Comparison of ENCODE assay signal across 9 cellular contexts in genomic region chrX:106177106-106177981, GRCh38. TPM values are rescaled to one million over a fixed set of nuclear protein-coding genes. Genes with fewer than 3 reads are reported as not detected.
DNase-seq lines count a peak whose midpoint lies in the region; ATAC-seq, FAIRE-seq and TF ChIP-seq lines count a peak whose summit lies in the region.
"Had no signal": no experiment of that assay in that cellular context is flagged by ENCODE, and none has a peak within 500 bp of the region (broad histone marks: within the 10 kb centered on the region; RNA-seq: fewer than 3 reads in every experiment).

No MANE protein-coding gene starts in this region.

- H3K27ac Mint-ChIP-seq in T-helper 17 cell, result no peak overlapping the region

- ATAC-seq in T-helper 17 cell, result no peak

- no peaks in the 10 kb centered on the region for H3K4me1 Mint-ChIP-seq in T-helper 17 cell

- peaks cover 0 to 73% (median 18%) of the 10 kb centered on the region in 45 donors for H3K27me3 ChIP-seq in dorsolateral prefrontal cortex
- H3K27me3 ChIP-seq in kidney epithelial cell (ENCODE audit: control insufficient read depth, insufficient read depth, low read length), result no peaks in the 10 kb centered on the region
- H3K27me3 ChIP-seq in subcutaneous abdominal adipose tissue (ENCODE audit: control insufficient read depth in 5 of 5, insufficient read depth in 4 of 5, low read length in 5 of 5), result peaks cover 0 to 14% (median 2%) of the 10 kb centered on the region in 5 donors

- TF ChIP-seq CTCF in dorsolateral prefrontal cortex (IDR thresholded peaks at IDR 0.05 in 54 of 56, conservative IDR thresholded peaks at IDR 0.05 in 2 of 56; ENCODE audit: low read depth in 1 of 56, partially characterized antibody in 56 of 56), result no peak
- TF ChIP-seq CTCF in kidney epithelial cell (IDR thresholded peaks at IDR 0.05; ENCODE audit: insufficient read depth, low read length, poor library complexity, severe bottlenecking), result no peak

- DNase-seq in NCI-H524 treated with DMSO at 0.1 percent for 48 hours (lab: John Stamatoyannopoulos, UW), result peak; percentile 19
- DNase-seq in dorsolateral prefrontal cortex, result peak; percentile 7 to 76 (median 64)
- DNase-seq in kidney epithelial cell (ENCODE audit: low read depth), result no peak
- no peak for DNase-seq in GM12891 (ENCODE audit: insufficient read length, low spot score)
- DNase-seq in T-helper 17 cell, result no peak
- no peak for DNase-seq in GM19239 (ENCODE audit: insufficient read length, low spot score)
- DNase-seq: activated naive CD4-positive, alpha-beta T cell treated with Interleukin-2 at 50 U/mL for 16 hours; T1000 had no signal

- H3K9me3 ChIP-seq in subcutaneous abdominal adipose tissue (ENCODE audit: control insufficient read depth in 5 of 5, low read length in 5 of 5) (peaks cover 0 to 3% (median 0%) of the 10 kb centered on the region in 5 donors), T-helper 17 cell (ENCODE audit: control insufficient read depth, low read length, poor library complexity, severe bottlenecking) (no peaks in the 10 kb centered on the region)

- peaks cover 5% of the 10 kb centered on the region for H3K27me3 Mint-ChIP-seq in T-helper 17 cell

- no peak for TF ChIP-seq POLR2A in GM12891 (IDR thresholded peaks at IDR 0.05; ENCODE audit: low read depth, low read length)

- H3K4me3 ChIP-seq in dorsolateral prefrontal cortex (peak overlapping the region in 58 of 59 donors; percentile 3 to 63 (median 44)), kidney epithelial cell (ENCODE audit: low read depth, low read length) (peak overlapping the region; percentile 21), subcutaneous abdominal adipose tissue (ENCODE audit: low read depth in 1 of 5, low read length in 5 of 5) (peak overlapping the region; percentile 15 to 52 (median 37))

- H3K36me3 ChIP-seq in kidney epithelial cell (ENCODE audit: control insufficient read depth, insufficient read depth, low read length) (no peaks in the 10 kb centered on the region), subcutaneous abdominal adipose tissue (ENCODE audit: control insufficient read depth in 5 of 5, insufficient read depth in 5 of 5, low read length in 5 of 5) (no peaks in the 10 kb centered on the region)

- H3K9ac ChIP-seq in subcutaneous abdominal adipose tissue (ENCODE audit: low read length in 5 of 5), result peak overlapping the region in 2 of 5 donors; percentile 16 to 21

- no peak for FAIRE-seq in GM12891 (lab: Jason Lieb, UNC)
- FAIRE-seq in GM19239 (lab: Jason Lieb, UNC), result no peak

- intact Hi-C loops in dorsolateral prefrontal cortex (cut with DNase I), result loop anchor here in 1 of 2 donors (10.0 kb wide), 1 partner anchor 217 kb away; no protein-coding TSS in a partner anchor

- peaks cover 2% of the 10 kb centered on the region for H3K36me3 Mint-ChIP-seq in T-helper 17 cell (ENCODE audit: low read depth)

- no peaks in the 10 kb centered on the region for H3K4me1 ChIP-seq in subcutaneous abdominal adipose tissue (ENCODE audit: control insufficient read depth in 5 of 5, insufficient read depth in 5 of 5, low read length in 5 of 5)

- no peak overlapping the region for H3K4me3 Mint-ChIP-seq in T-helper 17 cell

- H3K27ac ChIP-seq in dorsolateral prefrontal cortex (peak overlapping the region in 17 of 59 donors; percentile 12 to 58 (median 41)), subcutaneous abdominal adipose tissue (ENCODE audit: low read depth, low read length) (no peak overlapping the region)

TF ChIP-seq in GM12891, 5 proteins besides CTCF, POLR2A, EP300 and RAD21:
- TF ChIP-seq TAF1 (IDR thresholded peaks at IDR 0.05; ENCODE audit: low read depth, low read length) (no peak), PAX5 (IDR thresholded peaks at IDR 0.05; ENCODE audit: insufficient read depth, low read length, severe bottlenecking) (no peak), POLR2AphosphoS5 (IDR thresholded peaks at IDR 0.05; ENCODE audit: low read depth, low read length) (no peak), POU2F2 (IDR thresholded peaks at IDR 0.05; ENCODE audit: low read depth, low read length) (no peak), SPI1 (IDR thresholded peaks at IDR 0.05; ENCODE audit: low read depth, low read length) (no peak)
TF ChIP-seq in GM12891: peak in this region for 0.

RNA-seq across cellular contexts. Expression of gene PWWP3B, which starts 9.2 kb away (rescaled TPM):
- total RNA-seq in dorsolateral prefrontal cortex (10 to 100 TPM in 104 of 120 experiments, 1 to 10 TPM in 16; 3.7 to 32.8 (median 14.6) TPM), kidney epithelial cell (1.2 and 1.4 TPM in 2 replicates), T-helper 17 cell (not detected)
- polyA plus RNA-seq in GM12891 (2012; ENCODE audit: low read depth, missing spikeins), result not detected

Comparison
In these comparisons a context has a peak if more than half of its experiments do, and no peak if none do; other contexts are left out.
1. DNase-seq: peak in NCI-H524 treated with DMSO at 0.1 percent for 48 hours (single experiment) and dorsolateral prefrontal cortex (10 of 10); none in kidney epithelial cell (single experiment), GM12891 (single experiment), T-helper 17 cell (0 of 3) and GM19239 (single experiment).
2. Peak in every context shown above with its lines, with median percentiles within 50 percentile points of each other: H3K4me3 ChIP-seq.